ENCODE assay signal across 1 cellular context in the genomic region with DNA sequence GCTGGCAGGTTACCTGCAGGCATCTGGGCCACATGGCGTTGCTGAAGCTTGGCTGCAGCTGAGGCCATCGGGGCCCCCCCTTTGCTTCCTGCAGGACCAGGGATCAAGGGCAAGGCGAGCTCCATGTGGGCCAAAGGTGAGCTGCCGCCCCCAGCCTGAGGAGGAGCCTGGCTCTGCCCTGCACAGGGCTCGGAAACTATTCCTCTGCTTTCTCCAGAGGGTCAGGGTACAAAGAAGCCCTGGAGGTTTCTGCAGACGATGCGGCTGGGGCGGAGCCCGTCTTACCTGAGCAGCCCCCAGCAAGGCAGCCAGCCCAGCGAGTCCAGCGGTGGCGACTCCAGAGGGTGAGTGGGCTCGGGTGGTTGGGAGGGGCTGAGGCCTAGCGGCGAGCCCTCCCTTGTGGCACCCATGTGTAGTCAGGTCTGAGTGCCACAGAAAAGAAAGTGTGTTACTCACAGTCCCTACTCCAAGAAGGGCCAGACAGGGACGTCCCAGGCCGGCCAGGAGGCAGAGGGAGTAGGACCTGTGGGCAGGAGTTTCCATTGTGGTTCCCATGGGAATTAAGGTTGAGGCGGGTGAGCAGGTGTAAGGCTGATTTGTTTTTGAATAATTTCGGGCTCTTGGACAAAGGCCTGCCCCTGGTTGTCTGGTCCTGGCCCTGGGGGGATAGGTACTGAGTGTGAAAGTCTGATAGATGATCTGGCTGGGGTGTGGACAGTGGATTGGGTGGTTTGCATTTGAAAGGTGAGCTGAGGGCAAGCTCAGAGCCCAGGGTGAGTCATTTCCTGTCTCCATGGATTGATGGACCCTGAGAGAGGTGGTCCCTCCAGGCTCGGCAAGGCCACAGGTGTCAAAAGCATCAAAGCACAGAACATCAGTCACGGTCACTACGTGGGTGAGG.
TF ChIP-seq lines count a peak whose summit lies in the region.

No MANE protein-coding gene starts in this region.

TF ChIP-seq in H1, 55 proteins besides CTCF, POLR2A, EP300 and RAD21:
- TF ChIP-seq JUND (IDR thresholded peaks at IDR 0.05; ENCODE audit: low read length) = peak; percentile 49; the same call in 1 of the 2 replicates
- no peak for TF ChIP-seq JUN (IDR thresholded peaks at IDR 0.05; ENCODE audit: low read depth, low read length)
TF ChIP-seq in H1: peak in this region for 1.
